Comparison of ENCODE assay signal across 15 cellular contexts in the genomic region with DNA sequence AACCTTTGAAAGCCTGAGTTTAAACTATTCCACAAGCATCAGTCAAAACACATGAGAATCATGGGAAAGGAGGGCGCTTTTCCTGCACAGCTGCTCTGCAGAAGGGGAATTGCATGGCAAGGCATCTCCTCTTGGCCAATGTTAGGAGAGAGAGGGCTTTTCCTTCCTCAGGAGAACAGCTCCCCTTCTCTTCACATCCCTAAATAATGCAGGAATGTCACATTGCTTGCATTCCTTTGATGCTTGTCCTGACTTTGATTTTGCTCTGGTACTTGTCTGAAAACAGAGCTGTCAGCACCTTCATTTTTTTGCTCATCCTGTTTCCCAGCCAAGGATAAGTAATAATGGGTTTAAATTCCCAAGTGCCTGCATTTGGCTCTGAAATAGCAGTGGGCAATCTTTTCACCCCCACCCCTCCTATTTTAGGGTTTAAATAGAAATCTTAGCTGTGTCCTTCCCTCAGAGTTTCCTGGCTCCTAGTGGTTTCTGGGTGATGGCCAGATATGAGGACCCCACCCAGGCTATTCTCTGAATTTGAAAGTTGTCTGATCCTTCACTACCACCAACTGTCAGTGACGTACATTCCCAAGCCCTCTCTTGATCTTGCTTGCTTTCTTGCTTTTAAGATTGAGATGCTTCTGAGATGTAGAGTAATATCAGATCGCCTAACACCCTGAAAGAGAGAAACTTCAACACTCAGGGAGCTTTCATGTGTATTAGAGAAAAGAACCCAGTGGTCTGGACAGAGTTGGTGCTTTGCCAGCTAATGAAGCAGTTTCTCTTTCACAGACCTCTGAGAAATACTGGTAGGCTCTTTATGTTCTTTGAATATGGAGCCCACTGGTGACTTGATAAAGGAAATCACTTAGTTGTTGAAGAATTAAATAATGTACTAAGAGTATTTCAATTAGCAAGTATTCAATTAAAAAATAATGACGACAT.
DNase-seq lines count a peak whose midpoint lies in the region; ATAC-seq and TF ChIP-seq lines count a peak whose summit lies in the region.
"Had no signal": no experiment of that assay in that cellular context is flagged by ENCODE, and none has a peak within 500 bp of the region (broad histone marks: within the 10 kb centered on the region; RNA-seq: fewer than 3 reads in every experiment).

No MANE protein-coding gene starts in this region.

- H3K4me1 ChIP-seq in tibial artery: peaks cover 0 to 3% (median 0%) of the 10 kb centered on the region in 4 donors

- intact Hi-C loops in tibial artery (cut with DNase I; ENCODE audit: low total_unique reads): no loop called here

- H3K27me3 ChIP-seq in H7 (ENCODE audit: control insufficient read depth, insufficient read depth, low read length) (no peaks in the 10 kb centered on the region), tibial artery (no peaks in the 10 kb centered on the region)

- H3K36me3 ChIP-seq in H7 (replicated peaks; ENCODE audit: control insufficient read depth, insufficient read depth, low read length): no peaks in the 10 kb centered on the region
- H3K36me3 ChIP-seq in tibial artery: no peaks in the 10 kb centered on the region

- no peaks in the 10 kb centered on the region for H3K9me3 ChIP-seq in tibial artery

- H3K27ac ChIP-seq in tibial artery: no peak overlapping the region

- H3K4me3 ChIP-seq in H7 (ENCODE audit: insufficient read depth, low read depth, low read length) (no peak overlapping the region), tibial artery (no peak overlapping the region)

- no peak for TF ChIP-seq CTCF in tibial artery (IDR thresholded peaks at IDR 0.05)

- ATAC-seq in GM19351 (IDR thresholded peaks at IDR 0.05; ENCODE audit: unreplicated experiment): no peak
- ATAC-seq: stimulated activated naive CD8-positive, alpha-beta T cell treated with anti-CD3 and anti-CD28 coated beads, Interleukin-15, amount 100 ng/mL, for 72 hours had no signal

- peak; percentile 33 for DNase-seq in H7
- DNase-seq in amniotic epithelial cell (ENCODE audit: low read depth): peak; percentile 36
- DNase-seq in iPS DF 19.7 (ENCODE audit: low read depth, low spot score): peak; percentile 87
- peak; percentile 11 for DNase-seq in retina
- DNase-seq in CD1c-positive myeloid dendritic cell (ENCODE audit: extremely low spot score): no peak
- no peak for DNase-seq in tibial artery
- DNase-seq: activated CD4-positive, CD25-positive, alpha-beta regulatory T cell treated with anti-CD3 and anti-CD28 coated beads, Interleukin-2, amount 50 U/mL, for 72 hours; amniotic stem cell; CD4-positive, CD25-positive, alpha-beta regulatory T cell; effector CD8-positive, alpha-beta T cell; Karpas-422; NCI-H1694; NK-92 treated with Interleukin-12 subunit alpha and Interleukin-12 subunit beta, amount 100 ng/mL, for 24 hours; stimulated activated naive CD8-positive, alpha-beta T cell treated with anti-CD3 and anti-CD28 coated beads, Interleukin-15, amount 100 ng/mL, for 72 hours had no signal

Comparison
In these comparisons a context has a peak if more than half of its experiments do, and no peak if none do; other contexts are left out.
1. DNase-seq: peak in H7 (single experiment), amniotic epithelial cell (single experiment), iPS DF 19.7 (single experiment) and retina (single experiment); none in CD1c-positive myeloid dendritic cell (single experiment) and tibial artery (0 of 2).